1 cellular context compared by ENCODE assay signal in genomic region chr12:53492188-53492587, GRCh38.
TF ChIP-seq lines count a peak whose summit lies in the region.

No MANE protein-coding gene starts in this region.

TF ChIP-seq in SK-N-SH, 30 proteins besides CTCF, POLR2A, EP300 and RAD21 (continued from another document):
- no peak for TF ChIP-seq NRF1 (IDR thresholded peaks at IDR 0.05; ENCODE audit: low read depth, low read length)
- TF ChIP-seq USF2 (IDR thresholded peaks at IDR 0.05; ENCODE audit: borderline replicate concordance, low read depth, low read length) = no peak
- TF ChIP-seq FOXJ3 (CRISPR knock-in tag; IDR thresholded peaks at IDR 0.05) = no peak
- TF ChIP-seq USF1 (IDR thresholded peaks at IDR 0.05; ENCODE audit: borderline replicate concordance, low read depth) = no peak
- TF ChIP-seq SMC3 (IDR thresholded peaks at IDR 0.05; ENCODE audit: low read depth, low read length) = no peak
